12 cellular contexts compared by ENCODE assay signal in genomic region chr9:128372784-128373183, GRCh38. TPM values are rescaled to one million over a fixed set of nuclear protein-coding genes. Genes with fewer than 3 reads are reported as not detected.
DNase-seq lines count a peak whose midpoint lies in the region; ATAC-seq, FAIRE-seq and TF ChIP-seq lines count a peak whose summit lies in the region.
"Had no signal": no experiment of that assay in that cellular context is flagged by ENCODE, and none has a peak within 500 bp of the region (broad histone marks: within the 10 kb centered on the region; RNA-seq: fewer than 3 reads in every experiment).

No MANE protein-coding gene starts in this region.

- CTCF ChIA-PET in activated naive CD4-positive, alpha-beta T cell treated with anti-CD3 and anti-CD28 coated beads for 36 hours (lab: Charles Lee) = no interaction called here
- CTCF ChIA-PET in activated CD8-positive, alpha-beta T cell treated with anti-CD3 and anti-CD28 coated beads, Interleukin-2, amount 10 ng/mL, durations not matched to agents 7 days and 5 days (lab: Charles Lee) = interaction anchor here (3.2 to 3.7 kb wide), 2 partner anchors 11 to 47 kb away, joined by 11 to 67 read pairs; partner anchors contain the start of gene CERCAM

- H3K36me3 Mint-ChIP-seq in activated naive CD4-positive, alpha-beta T cell treated with anti-CD3 and anti-CD28 coated beads for 36 hours (ENCODE audit: low read depth) = peaks cover 12% of the 10 kb centered on the region
- H3K36me3 Mint-ChIP-seq in activated CD8-positive, alpha-beta T cell treated with anti-CD3 and anti-CD28 coated beads, Interleukin-2, amount 10 ng/mL, durations not matched to agents 7 days and 5 days (ENCODE audit: low read depth) = peaks cover 16% of the 10 kb centered on the region

- no peaks in the 10 kb centered on the region for H3K9me3 Mint-ChIP-seq in activated naive CD4-positive, alpha-beta T cell treated with anti-CD3 and anti-CD28 coated beads for 36 hours
- no peaks in the 10 kb centered on the region for H3K9me3 Mint-ChIP-seq in activated CD8-positive, alpha-beta T cell treated with anti-CD3 and anti-CD28 coated beads, Interleukin-2, amount 10 ng/mL, durations not matched to agents 7 days and 5 days (ENCODE audit: insufficient read depth)
- no peaks in the 10 kb centered on the region for H3K9me3 Mint-ChIP-seq in stimulated activated naive CD8-positive, alpha-beta T cell treated with anti-CD3 and anti-CD28 coated beads, Interleukin-15, amount 100 ng/mL, for 72 hours

- H3K4me1 Mint-ChIP-seq in activated naive CD4-positive, alpha-beta T cell treated with anti-CD3 and anti-CD28 coated beads for 36 hours (ENCODE audit: low read depth) = peaks cover 28% of the 10 kb centered on the region
- H3K4me1 Mint-ChIP-seq in activated CD8-positive, alpha-beta T cell treated with anti-CD3 and anti-CD28 coated beads, Interleukin-2, amount 10 ng/mL, durations not matched to agents 7 days and 5 days (ENCODE audit: low read depth) = peaks cover 30% of the 10 kb centered on the region
- peaks cover 35% of the 10 kb centered on the region for H3K4me1 Mint-ChIP-seq in stimulated activated naive CD8-positive, alpha-beta T cell treated with anti-CD3 and anti-CD28 coated beads, Interleukin-15, amount 100 ng/mL, for 72 hours

- H3K4me3 ChIP-seq in fibroblast of villous mesenchyme (ENCODE audit: low read depth, low read length) = no peak overlapping the region

- H3K4me3 Mint-ChIP-seq in activated naive CD4-positive, alpha-beta T cell treated with anti-CD3 and anti-CD28 coated beads for 36 hours = peak overlapping the region; percentile 92
- peak overlapping the region; percentile 89 for H3K4me3 Mint-ChIP-seq in activated CD8-positive, alpha-beta T cell treated with anti-CD3 and anti-CD28 coated beads, Interleukin-2, amount 10 ng/mL, durations not matched to agents 7 days and 5 days
- peak overlapping the region; percentile 95 to 96 for H3K4me3 Mint-ChIP-seq in stimulated activated naive CD8-positive, alpha-beta T cell treated with anti-CD3 and anti-CD28 coated beads, Interleukin-15, amount 100 ng/mL, for 72 hours

- intact Hi-C loops in activated naive CD4-positive, alpha-beta T cell treated with anti-CD3 and anti-CD28 coated beads for 36 hours (cut with micrococcal nuclease) = loop anchor here (5.0 kb wide), 1 partner anchor 400 kb away; the partner anchor contains the start of gene ZER1

- no peak for DNase-seq in activated naive CD4-positive, alpha-beta T cell treated with anti-CD3 and anti-CD28 coated beads for 36 hours
- no peak for DNase-seq in activated naive CD4-positive, alpha-beta T cell (lab: John Stamatoyannopoulos, UW)
- DNase-seq in activated CD8-positive, alpha-beta T cell treated with anti-CD3 and anti-CD28 coated beads, Interleukin-2, amount 10 ng/mL, durations not matched to agents 7 days and 5 days = no peak
- DNase-seq in fibroblast of villous mesenchyme (ENCODE audit: low read depth) (peak; percentile 67), NCI-H1105 (lab: John Stamatoyannopoulos, UW) (no peak), frontal cortex (ENCODE audit: low spot score in 2 of 2) (no peak), GM12892 (ENCODE audit: insufficient read length) (no peak)
- no peak for DNase-seq in stimulated activated naive CD8-positive, alpha-beta T cell treated with anti-CD3 and anti-CD28 coated beads, Interleukin-15, amount 100 ng/mL, for 72 hours
- DNase-seq: activated gamma-delta T cell treated with Interleukin-2 at 50 U/mL for 16 hours, heart right ventricle, MG63 had no signal

- no peak overlapping the region for H3K27ac Mint-ChIP-seq in activated naive CD4-positive, alpha-beta T cell treated with anti-CD3 and anti-CD28 coated beads for 36 hours
- H3K27ac Mint-ChIP-seq in activated CD8-positive, alpha-beta T cell treated with anti-CD3 and anti-CD28 coated beads, Interleukin-2, amount 10 ng/mL, durations not matched to agents 7 days and 5 days = peak overlapping the region; percentile 95
- no peak overlapping the region for H3K27ac Mint-ChIP-seq in stimulated activated naive CD8-positive, alpha-beta T cell treated with anti-CD3 and anti-CD28 coated beads, Interleukin-15, amount 100 ng/mL, for 72 hours

- ATAC-seq in activated CD8-positive, alpha-beta T cell treated with anti-CD3 and anti-CD28 coated beads, Interleukin-2, amount 10 ng/mL, durations not matched to agents 7 days and 5 days = no peak
- no peak for ATAC-seq in stimulated activated naive CD8-positive, alpha-beta T cell treated with anti-CD3 and anti-CD28 coated beads, Interleukin-15, amount 100 ng/mL, for 72 hours
- ATAC-seq: heart right ventricle had no signal

- POLR2A ChIA-PET in activated CD8-positive, alpha-beta T cell treated with anti-CD3 and anti-CD28 coated beads, Interleukin-2, amount 10 ng/mL, durations not matched to agents 7 days and 5 days (lab: Charles Lee) = no interaction called here

- FAIRE-seq in frontal cortex (lab: Jason Lieb, UNC) (no peak), GM12892 (lab: Jason Lieb, UNC) (no peak)
- FAIRE-seq: GM18507 had no signal

- no peak for TF ChIP-seq POLR2A in GM12892 (IDR thresholded peaks at IDR 0.05; ENCODE audit: low read depth, low read length)

- H3K27me3 Mint-ChIP-seq in activated naive CD4-positive, alpha-beta T cell treated with anti-CD3 and anti-CD28 coated beads for 36 hours (ENCODE audit: low read depth) = no peaks in the 10 kb centered on the region
- no peaks in the 10 kb centered on the region for H3K27me3 Mint-ChIP-seq in activated CD8-positive, alpha-beta T cell treated with anti-CD3 and anti-CD28 coated beads, Interleukin-2, amount 10 ng/mL, durations not matched to agents 7 days and 5 days (ENCODE audit: low read depth)
- H3K27me3 Mint-ChIP-seq in stimulated activated naive CD8-positive, alpha-beta T cell treated with anti-CD3 and anti-CD28 coated beads, Interleukin-15, amount 100 ng/mL, for 72 hours = no peaks in the 10 kb centered on the region

- TF ChIP-seq CTCF in fibroblast of villous mesenchyme (IDR thresholded peaks at IDR 0.05; ENCODE audit: insufficient read depth, low read depth, low read length) = no peak

RNA-seq across cellular contexts. Expression of gene URM1, which starts 1.6 kb away (rescaled TPM):
- total RNA-seq in activated naive CD4-positive, alpha-beta T cell treated with anti-CD3 and anti-CD28 coated beads for 36 hours = 10 to 100 TPM; 44.4 to 45.2 TPM
- total RNA-seq in activated CD8-positive, alpha-beta T cell treated with anti-CD3 and anti-CD28 coated beads, Interleukin-2, amount 10 ng/mL, durations not matched to agents 7 days and 5 days = 10 to 100 TPM; 78.9 to 79.9 TPM
- total RNA-seq in fibroblast of villous mesenchyme (29.8 and 33.8 TPM in 2 replicates), frontal cortex (17.9 TPM)
- polyA plus RNA-seq in GM12892 (2012; ENCODE audit: missing spikeins) = 41.0 TPM

RNA-seq across cellular contexts. Expression of gene SLC27A4, which starts 32.5 kb away (rescaled TPM):
- 1 to 10 TPM; 5.7 to 6.8 TPM for total RNA-seq in activated naive CD4-positive, alpha-beta T cell treated with anti-CD3 and anti-CD28 coated beads for 36 hours
- 10 to 100 TPM; 19.0 to 21.7 TPM for total RNA-seq in activated CD8-positive, alpha-beta T cell treated with anti-CD3 and anti-CD28 coated beads, Interleukin-2, amount 10 ng/mL, durations not matched to agents 7 days and 5 days
- total RNA-seq in fibroblast of villous mesenchyme (21.3 and 22.9 TPM in 2 replicates), frontal cortex (22.4 TPM)
- polyA plus RNA-seq in GM12892 (2012; ENCODE audit: missing spikeins) = 2.8 TPM

RNA-seq across cellular contexts. Expression of gene CERCAM, which starts 47.9 kb away (rescaled TPM):
- total RNA-seq in activated naive CD4-positive, alpha-beta T cell treated with anti-CD3 and anti-CD28 coated beads for 36 hours = under 1 TPM; 0.33 to 0.57 TPM
- total RNA-seq in activated CD8-positive, alpha-beta T cell treated with anti-CD3 and anti-CD28 coated beads, Interleukin-2, amount 10 ng/mL, durations not matched to agents 7 days and 5 days = 1 to 10 TPM; 3.9 to 4.2 TPM
- total RNA-seq in fibroblast of villous mesenchyme (80.2 and 86.8 TPM in 2 replicates), frontal cortex (10.2 TPM)
- polyA plus RNA-seq in GM12892 (2012; ENCODE audit: missing spikeins) = 1.5 TPM

RNA-seq across cellular contexts. Expression of gene COQ4, which starts 50.1 kb away (rescaled TPM):
- 10 to 100 TPM; 27.8 to 29.6 TPM for total RNA-seq in activated naive CD4-positive, alpha-beta T cell treated with anti-CD3 and anti-CD28 coated beads for 36 hours
- total RNA-seq in activated CD8-positive, alpha-beta T cell treated with anti-CD3 and anti-CD28 coated beads, Interleukin-2, amount 10 ng/mL, durations not matched to agents 7 days and 5 days = 10 to 100 TPM; 31.8 to 34.9 TPM
- 22.0 and 32.5 TPM in 2 replicates for total RNA-seq in fibroblast of villous mesenchyme
- 16.3 TPM for total RNA-seq in frontal cortex
- 24.3 TPM for polyA plus RNA-seq in GM12892 (2012; ENCODE audit: missing spikeins)

RNA-seq across cellular contexts. Expression of gene TRUB2, which starts 50.5 kb away (rescaled TPM):
- total RNA-seq in activated naive CD4-positive, alpha-beta T cell treated with anti-CD3 and anti-CD28 coated beads for 36 hours = 10 to 100 TPM; 28.0 to 29.4 TPM
- 10 to 100 TPM; 25.5 to 27.7 TPM for total RNA-seq in activated CD8-positive, alpha-beta T cell treated with anti-CD3 and anti-CD28 coated beads, Interleukin-2, amount 10 ng/mL, durations not matched to agents 7 days and 5 days
- total RNA-seq in fibroblast of villous mesenchyme (17.7 and 20.6 TPM in 2 replicates), frontal cortex (19.6 TPM)
- polyA plus RNA-seq in GM12892 (2012; ENCODE audit: missing spikeins) = 24.5 TPM
